Comparison of ENCODE assay signal across 8 cellular contexts in genomic region chr14:70641548-70642312, GRCh38. TPM values are rescaled to one million over a fixed set of nuclear protein-coding genes. Genes with fewer than 3 reads are reported as not detected.
DNase-seq lines count a peak whose midpoint lies in the region; ATAC-seq and TF ChIP-seq lines count a peak whose summit lies in the region.

Gene TTC9 (plus strand): TSS chr14:70641916. CDS start chr14:70642130, 214 bp downstream.

- peak within 1 kb of the TSS; percentile 54 to 59 for H3K4me3 ChIP-seq in tibial artery

- DNase-seq in CD1c-positive myeloid dendritic cell (ENCODE audit: extremely low spot score) (peak; percentile 24), T follicular helper cell (ENCODE audit: low read depth) (peak; percentile 26), lung microvascular endothelial cell (ENCODE audit: low read depth in 2 of 2) (peak; percentile 6 to 8), tibial artery (no peak), mesenteric fat pad (ENCODE audit: low spot score) (no peak), NCI-H526 treated with DMSO at 0.1 percent for 48 hours (lab: John Stamatoyannopoulos, UW) (no peak)

- H3K4me3 Mint-ChIP-seq in dendritic cell treated with granulocyte-macrophage colony-stimulating factor and Interleukin-4, amounts not matched to agents 40 ng/mL and 50 ng/mL, for 4 days: peak within 1 kb of the TSS; percentile 80

- intact Hi-C loops in dendritic cell treated with granulocyte-macrophage colony-stimulating factor and Interleukin-4, amounts not matched to agents 40 ng/mL and 50 ng/mL, for 4 days (cut with micrococcal nuclease): loop anchor here (5.0 kb wide), 2 partner anchors 51 to 71 kb away; no protein-coding TSS in a partner anchor
- intact Hi-C loops in tibial artery (cut with DNase I; ENCODE audit: low total_unique reads): no loop called here

- peaks cover 0 to 24% (median 11%) of the 10 kb centered on the region in 4 donors for H3K4me1 ChIP-seq in tibial artery

- TF ChIP-seq CTCF in tibial artery (IDR thresholded peaks at IDR 0.05): no peak

- H3K27me3 Mint-ChIP-seq in dendritic cell treated with granulocyte-macrophage colony-stimulating factor and Interleukin-4, amounts not matched to agents 40 ng/mL and 50 ng/mL, for 4 days: peaks cover 42% of the 10 kb centered on the region

- ATAC-seq in GM21723 (IDR thresholded peaks at IDR 0.05; ENCODE audit: unreplicated experiment): peak; percentile 13

- no peaks in the 10 kb centered on the region for H3K9me3 ChIP-seq in tibial artery

- peaks cover 40% of the 10 kb centered on the region for H3K4me1 Mint-ChIP-seq in dendritic cell treated with granulocyte-macrophage colony-stimulating factor and Interleukin-4, amounts not matched to agents 40 ng/mL and 50 ng/mL, for 4 days (ENCODE audit: low read depth)

- no peaks in the 10 kb centered on the region for H3K9me3 Mint-ChIP-seq in dendritic cell treated with granulocyte-macrophage colony-stimulating factor and Interleukin-4, amounts not matched to agents 40 ng/mL and 50 ng/mL, for 4 days

- no peak within 1 kb of the TSS for H3K27ac ChIP-seq in tibial artery

- H3K27me3 ChIP-seq in tibial artery: peaks cover 0 to 42% of the 10 kb centered on the region in 2 donors

- H3K27ac Mint-ChIP-seq in dendritic cell treated with granulocyte-macrophage colony-stimulating factor and Interleukin-4, amounts not matched to agents 40 ng/mL and 50 ng/mL, for 4 days: peak within 1 kb of the TSS; percentile 79

- H3K36me3 ChIP-seq in tibial artery: no peaks in the 10 kb centered on the region

- H3K36me3 Mint-ChIP-seq in dendritic cell treated with granulocyte-macrophage colony-stimulating factor and Interleukin-4, amounts not matched to agents 40 ng/mL and 50 ng/mL, for 4 days (ENCODE audit: low read depth): peaks cover 5% of the 10 kb centered on the region

RNA-seq across cellular contexts. Expression of gene TTC9, which starts in this region (rescaled TPM):
- total RNA-seq in lung microvascular endothelial cell (0.20 and 0.22 TPM in 2 replicates), mesenteric fat pad (0.51 TPM)

Comparison
In these comparisons a context has a peak if more than half of its experiments do, and no peak if none do; other contexts are left out.
1. Peak in DNase-seq in lung microvascular endothelial cell; RNA of the gene not detected or under 1 TPM.
2. DNase-seq: peak in CD1c-positive myeloid dendritic cell (single experiment) and T follicular helper cell (single experiment); none in tibial artery (0 of 2), mesenteric fat pad (single experiment) and NCI-H526 treated with DMSO at 0.1 percent for 48 hours (single experiment).